In the genomic region with DNA sequence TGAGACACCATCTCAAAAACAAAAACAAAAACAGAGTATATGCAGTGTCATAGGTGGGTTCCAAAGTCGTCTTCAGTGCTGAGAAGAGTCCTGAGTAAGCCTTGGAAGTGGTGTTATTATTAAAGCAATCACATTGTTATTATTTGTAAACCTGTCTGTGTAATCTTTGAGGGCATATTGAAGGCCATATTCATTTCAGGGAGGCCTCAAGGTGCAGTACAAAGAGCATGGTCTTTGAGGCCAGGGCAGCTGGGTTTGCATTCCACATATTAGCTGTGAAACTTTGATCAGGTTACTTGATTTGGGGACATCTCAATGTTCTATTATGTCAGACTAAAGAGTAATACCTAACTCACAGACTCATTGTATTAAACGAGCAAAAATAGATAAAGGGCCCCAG, we compare ENCODE assay signal across 29 cellular contexts.
"Had no signal": no experiment of that assay in that cellular context is flagged by ENCODE, and none has a peak within 500 bp of the region (broad histone marks: within the 10 kb centered on the region; RNA-seq: fewer than 3 reads in every experiment).

No MANE protein-coding gene starts in this region.

- H3K4me3 Mint-ChIP-seq: dendritic cell treated with granulocyte-macrophage colony-stimulating factor and Interleukin-4, amounts not matched to agents 40 ng/mL and 50 ng/mL, for 4 days; effector memory CD8-positive, alpha-beta T cell; endodermal cell had no signal

- H3K27ac Mint-ChIP-seq: dendritic cell treated with granulocyte-macrophage colony-stimulating factor and Interleukin-4, amounts not matched to agents 40 ng/mL and 50 ng/mL, for 4 days; effector memory CD8-positive, alpha-beta T cell; endodermal cell had no signal

- H3K9me3 ChIP-seq: colonic mucosa, esophagus muscularis mucosa, esophagus squamous epithelium, gastrocnemius medialis, gastroesophageal sphincter, heart left ventricle, heart right ventricle had no signal

- H3K4me3 ChIP-seq: colonic mucosa, coronary artery, dorsolateral prefrontal cortex, esophagus muscularis mucosa, esophagus squamous epithelium, gastrocnemius medialis, gastroesophageal sphincter, heart left ventricle, heart right ventricle had no signal

- H3K27me3 ChIP-seq: colonic mucosa, esophagus muscularis mucosa, esophagus squamous epithelium, foreskin keratinocyte, gastrocnemius medialis, gastroesophageal sphincter, heart left ventricle, heart right ventricle had no signal

- DNase-seq: colonic mucosa; cortex of kidney; dermis blood vessel endothelial cell; dorsolateral prefrontal cortex; effector CD4-positive, alpha-beta T cell; effector CD8-positive, alpha-beta T cell; effector memory CD4-positive, alpha-beta T cell; effector memory CD8-positive, alpha-beta T cell; endodermal cell; erythroblast; esophagus squamous epithelium; foreskin fibroblast; foreskin keratinocyte; foreskin melanocyte; gastrocnemius medialis; glutamatergic neuron; head of caudate nucleus; heart left ventricle; heart right ventricle had no signal

- H3K36me3 ChIP-seq: colonic mucosa, esophagus muscularis mucosa, esophagus squamous epithelium, gastrocnemius medialis, gastroesophageal sphincter, heart left ventricle, heart right ventricle had no signal

- H3K27ac ChIP-seq: colonic mucosa, coronary artery, dorsolateral prefrontal cortex, epithelial cell of prostate, esophagus muscularis mucosa, esophagus squamous epithelium, foreskin keratinocyte, gastrocnemius medialis, gastroesophageal sphincter, heart left ventricle, heart right ventricle had no signal

- H3K27me3 Mint-ChIP-seq: dendritic cell treated with granulocyte-macrophage colony-stimulating factor and Interleukin-4, amounts not matched to agents 40 ng/mL and 50 ng/mL, for 4 days had no signal

- ATAC-seq: effector memory CD8-positive, alpha-beta T cell; esophagus mucosa; foreskin keratinocyte; gastrocnemius medialis; gastroesophageal sphincter; heart right ventricle had no signal

- H3K9me3 Mint-ChIP-seq: dendritic cell treated with granulocyte-macrophage colony-stimulating factor and Interleukin-4, amounts not matched to agents 40 ng/mL and 50 ng/mL, for 4 days; effector memory CD8-positive, alpha-beta T cell; endodermal cell had no signal

- FAIRE-seq: colon, endometrium, endothelial cell of umbilical vein, frontal cortex had no signal

- H3K4me1 ChIP-seq: colonic mucosa, esophagus squamous epithelium, foreskin keratinocyte, gastrocnemius medialis, gastroesophageal sphincter had no signal
